ENCODE assay signal across 1 cellular context in the genomic region with DNA sequence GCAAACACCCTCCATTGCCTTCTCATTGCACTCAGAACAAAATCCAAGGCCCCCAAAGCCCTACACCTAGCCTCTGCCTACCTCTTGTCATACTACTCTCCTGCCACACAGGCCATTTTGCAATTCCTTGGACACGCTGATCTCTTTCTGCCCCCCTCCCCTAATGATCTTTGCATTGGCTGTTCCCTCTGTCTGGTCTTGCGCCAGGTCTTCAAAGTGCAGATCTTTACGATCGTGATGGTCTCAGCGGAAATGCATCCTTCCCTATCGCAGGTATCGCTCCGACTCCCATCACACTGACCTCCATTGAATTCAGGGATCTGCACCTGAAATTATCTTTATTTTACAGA.
TF ChIP-seq lines count a peak whose summit lies in the region.

No MANE protein-coding gene starts in this region.

TF ChIP-seq in GM12878, 131 proteins besides CTCF, POLR2A, EP300 and RAD21:
- TF ChIP-seq MTA3 (IDR thresholded peaks at IDR 0.05; ENCODE audit: borderline replicate concordance, low read length) (no peak), ZNF217 (IDR thresholded peaks at IDR 0.05) (no peak), IRF4 (IDR thresholded peaks at IDR 0.05; ENCODE audit: low read depth, low read length) (no peak), FOS (IDR thresholded peaks at IDR 0.05; ENCODE audit: borderline replicate concordance, extremely low read depth, insufficient read length) (no peak)
- TF ChIP-seq, protein P1, sequence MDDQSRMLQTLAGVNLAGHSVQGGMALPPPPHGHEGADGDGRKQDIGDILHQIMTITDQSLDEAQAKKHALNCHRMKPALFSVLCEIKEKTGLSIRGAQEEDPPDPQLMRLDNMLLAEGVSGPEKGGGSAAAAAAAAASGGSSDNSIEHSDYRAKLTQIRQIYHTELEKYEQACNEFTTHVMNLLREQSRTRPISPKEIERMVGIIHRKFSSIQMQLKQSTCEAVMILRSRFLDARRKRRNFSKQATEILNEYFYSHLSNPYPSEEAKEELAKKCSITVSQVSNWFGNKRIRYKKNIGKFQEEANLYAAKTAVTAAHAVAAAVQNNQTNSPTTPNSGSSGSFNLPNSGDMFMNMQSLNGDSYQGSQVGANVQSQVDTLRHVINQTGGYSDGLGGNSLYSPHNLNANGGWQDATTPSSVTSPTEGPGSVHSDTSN (IDR thresholded peaks at IDR 0.05; ENCODE audit: insufficient replicate concordance, low read depth, low read length) = no peak
- TF ChIP-seq, protein P2, sequence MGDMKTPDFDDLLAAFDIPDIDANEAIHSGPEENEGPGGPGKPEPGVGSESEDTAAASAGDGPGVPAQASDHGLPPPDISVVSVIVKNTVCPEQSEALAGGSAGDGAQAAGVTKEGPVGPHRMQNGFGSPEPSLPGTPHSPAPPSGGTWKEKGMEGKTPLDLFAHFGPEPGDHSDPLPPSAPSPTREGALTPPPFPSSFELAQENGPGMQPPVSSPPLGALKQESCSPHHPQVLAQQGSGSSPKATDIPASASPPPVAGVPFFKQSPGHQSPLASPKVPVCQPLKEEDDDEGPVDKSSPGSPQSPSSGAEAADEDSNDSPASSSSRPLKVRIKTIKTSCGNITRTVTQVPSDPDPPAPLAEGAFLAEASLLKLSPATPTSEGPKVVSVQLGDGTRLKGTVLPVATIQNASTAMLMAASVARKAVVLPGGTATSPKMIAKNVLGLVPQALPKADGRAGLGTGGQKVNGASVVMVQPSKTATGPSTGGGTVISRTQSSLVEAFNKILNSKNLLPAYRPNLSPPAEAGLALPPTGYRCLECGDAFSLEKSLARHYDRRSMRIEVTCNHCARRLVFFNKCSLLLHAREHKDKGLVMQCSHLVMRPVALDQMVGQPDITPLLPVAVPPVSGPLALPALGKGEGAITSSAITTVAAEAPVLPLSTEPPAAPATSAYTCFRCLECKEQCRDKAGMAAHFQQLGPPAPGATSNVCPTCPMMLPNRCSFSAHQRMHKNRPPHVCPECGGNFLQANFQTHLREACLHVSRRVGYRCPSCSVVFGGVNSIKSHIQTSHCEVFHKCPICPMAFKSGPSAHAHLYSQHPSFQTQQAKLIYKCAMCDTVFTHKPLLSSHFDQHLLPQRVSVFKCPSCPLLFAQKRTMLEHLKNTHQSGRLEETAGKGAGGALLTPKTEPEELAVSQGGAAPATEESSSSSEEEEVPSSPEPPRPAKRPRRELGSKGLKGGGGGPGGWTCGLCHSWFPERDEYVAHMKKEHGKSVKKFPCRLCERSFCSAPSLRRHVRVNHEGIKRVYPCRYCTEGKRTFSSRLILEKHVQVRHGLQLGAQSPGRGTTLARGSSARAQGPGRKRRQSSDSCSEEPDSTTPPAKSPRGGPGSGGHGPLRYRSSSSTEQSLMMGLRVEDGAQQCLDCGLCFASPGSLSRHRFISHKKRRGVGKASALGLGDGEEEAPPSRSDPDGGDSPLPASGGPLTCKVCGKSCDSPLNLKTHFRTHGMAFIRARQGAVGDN (IDR thresholded peaks at IDR 0.05) = no peak
- TF ChIP-seq, protein P3, sequence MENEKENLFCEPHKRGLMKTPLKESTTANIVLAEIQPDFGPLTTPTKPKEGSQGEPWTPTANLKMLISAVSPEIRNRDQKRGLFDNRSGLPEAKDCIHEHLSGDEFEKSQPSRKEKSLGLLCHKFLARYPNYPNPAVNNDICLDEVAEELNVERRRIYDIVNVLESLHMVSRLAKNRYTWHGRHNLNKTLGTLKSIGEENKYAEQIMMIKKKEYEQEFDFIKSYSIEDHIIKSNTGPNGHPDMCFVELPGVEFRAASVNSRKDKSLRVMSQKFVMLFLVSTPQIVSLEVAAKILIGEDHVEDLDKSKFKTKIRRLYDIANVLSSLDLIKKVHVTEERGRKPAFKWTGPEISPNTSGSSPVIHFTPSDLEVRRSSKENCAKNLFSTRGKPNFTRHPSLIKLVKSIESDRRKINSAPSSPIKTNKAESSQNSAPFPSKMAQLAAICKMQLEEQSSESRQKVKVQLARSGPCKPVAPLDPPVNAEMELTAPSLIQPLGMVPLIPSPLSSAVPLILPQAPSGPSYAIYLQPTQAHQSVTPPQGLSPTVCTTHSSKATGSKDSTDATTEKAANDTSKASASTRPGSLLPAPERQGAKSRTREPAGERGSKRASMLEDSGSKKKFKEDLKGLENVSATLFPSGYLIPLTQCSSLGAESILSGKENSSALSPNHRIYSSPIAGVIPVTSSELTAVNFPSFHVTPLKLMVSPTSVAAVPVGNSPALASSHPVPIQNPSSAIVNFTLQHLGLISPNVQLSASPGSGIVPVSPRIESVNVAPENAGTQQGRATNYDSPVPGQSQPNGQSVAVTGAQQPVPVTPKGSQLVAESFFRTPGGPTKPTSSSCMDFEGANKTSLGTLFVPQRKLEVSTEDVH (IDR thresholded peaks at IDR 0.05; ENCODE audit: low read depth, partially characterized antibody) = no peak
- TF ChIP-seq, protein P4, sequence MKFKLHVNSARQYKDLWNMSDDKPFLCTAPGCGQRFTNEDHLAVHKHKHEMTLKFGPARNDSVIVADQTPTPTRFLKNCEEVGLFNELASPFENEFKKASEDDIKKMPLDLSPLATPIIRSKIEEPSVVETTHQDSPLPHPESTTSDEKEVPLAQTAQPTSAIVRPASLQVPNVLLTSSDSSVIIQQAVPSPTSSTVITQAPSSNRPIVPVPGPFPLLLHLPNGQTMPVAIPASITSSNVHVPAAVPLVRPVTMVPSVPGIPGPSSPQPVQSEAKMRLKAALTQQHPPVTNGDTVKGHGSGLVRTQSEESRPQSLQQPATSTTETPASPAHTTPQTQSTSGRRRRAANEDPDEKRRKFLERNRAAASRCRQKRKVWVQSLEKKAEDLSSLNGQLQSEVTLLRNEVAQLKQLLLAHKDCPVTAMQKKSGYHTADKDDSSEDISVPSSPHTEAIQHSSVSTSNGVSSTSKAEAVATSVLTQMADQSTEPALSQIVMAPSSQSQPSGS (IDR thresholded peaks at IDR 0.05; ENCODE audit: low read length) = no peak
- TF ChIP-seq, protein P5, sequence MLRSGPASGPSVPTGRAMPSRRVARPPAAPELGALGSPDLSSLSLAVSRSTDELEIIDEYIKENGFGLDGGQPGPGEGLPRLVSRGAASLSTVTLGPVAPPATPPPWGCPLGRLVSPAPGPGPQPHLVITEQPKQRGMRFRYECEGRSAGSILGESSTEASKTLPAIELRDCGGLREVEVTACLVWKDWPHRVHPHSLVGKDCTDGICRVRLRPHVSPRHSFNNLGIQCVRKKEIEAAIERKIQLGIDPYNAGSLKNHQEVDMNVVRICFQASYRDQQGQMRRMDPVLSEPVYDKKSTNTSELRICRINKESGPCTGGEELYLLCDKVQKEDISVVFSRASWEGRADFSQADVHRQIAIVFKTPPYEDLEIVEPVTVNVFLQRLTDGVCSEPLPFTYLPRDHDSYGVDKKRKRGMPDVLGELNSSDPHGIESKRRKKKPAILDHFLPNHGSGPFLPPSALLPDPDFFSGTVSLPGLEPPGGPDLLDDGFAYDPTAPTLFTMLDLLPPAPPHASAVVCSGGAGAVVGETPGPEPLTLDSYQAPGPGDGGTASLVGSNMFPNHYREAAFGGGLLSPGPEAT (IDR thresholded peaks at IDR 0.05; ENCODE audit: low read depth) = no peak
